In genomic region chr3:127044996-127045395, GRCh38 we compare ENCODE assay signal across 10 cellular contexts.
A peak's percentile ranks its signal among the peaks of the same experiment; 100 is the strongest.
DNase-seq lines count a peak whose midpoint lies in the region; ATAC-seq, FAIRE-seq and TF ChIP-seq lines count a peak whose summit lies in the region.
"Had no signal": no experiment of that assay in that cellular context is flagged by ENCODE, and none has a peak within 500 bp of the region (broad histone marks: within the 10 kb centered on the region; RNA-seq: fewer than 3 reads in every experiment).

No MANE protein-coding gene starts in this region.

- H2AFZ ChIP-seq in HepG2 (ENCODE audit: low read length), result no peak overlapping the region

- ATAC-seq in HepG2 (peak; percentile 67), GM18868 (IDR thresholded peaks at IDR 0.05; ENCODE audit: unreplicated experiment) (no peak)

- TF ChIP-seq EP300 in HepG2 (IDR thresholded peaks at IDR 0.05; ENCODE audit: low read depth in 2 of 2, low read length in 2 of 2) (no peak), HepG2 (CRISPR knock-in tag; IDR thresholded peaks at IDR 0.05; ENCODE audit: borderline replicate concordance) (no peak)

- H3K27ac ChIP-seq in WERI-Rb-1, result peak overlapping the region; percentile 57
- H3K27ac ChIP-seq in HepG2 (ENCODE audit: extremely low read length, insufficient read depth, low read length), result no peak overlapping the region

- intact Hi-C loops in HepG2 (cut with micrococcal nuclease; ENCODE audit: unreplicated experiment), result loop anchor here (5.0 kb wide), 1 partner anchor 412 kb away; no protein-coding TSS in a partner anchor

- H3K9ac ChIP-seq in HepG2 (ENCODE audit: insufficient read depth, low read depth, low read length), result no peak overlapping the region

- no peak for FAIRE-seq in D721Med (lab: Jason Lieb, UNC)
- no peak for FAIRE-seq in HepG2 (lab: Jason Lieb, UNC)
- FAIRE-seq in GM12891 (lab: Jason Lieb, UNC), result no peak
- FAIRE-seq: TTC549 had no signal

- H3K4me2 ChIP-seq in HepG2 (ENCODE audit: low read depth, low read length), result no peak overlapping the region

- in situ Hi-C loops in HepG2 (cut with HindIII; ENCODE audit: extremely low pct_ligation_motif_present, low pct_unique_long_range_greater_than_20kb), result no loop called here

- no peaks in the 10 kb centered on the region for H3K36me3 ChIP-seq in WERI-Rb-1
- no peaks in the 10 kb centered on the region for H3K36me3 ChIP-seq in HepG2 (replicated peaks in 1 of 2; ENCODE audit: control insufficient read depth in 1 of 2, insufficient read depth in 2 of 2, low read length in 2 of 2)

- 11% methylated on average over 3 of the region's 4 CpGs for WGBS in HepG2 (ENCODE audit: low lambda C conversion rate)

- TF ChIP-seq RAD21 in HepG2 (CRISPR knock-in tag; IDR thresholded peaks at IDR 0.05), result no peak

- H3K27me3 ChIP-seq in WERI-Rb-1 (ENCODE audit: insufficient read depth, low read depth, severe bottlenecking) (no peaks in the 10 kb centered on the region), HepG2 (ENCODE audit: control insufficient read depth in 1 of 2, insufficient read depth in 2 of 2, low read length in 2 of 2) (peaks cover 11 to 21% of the 10 kb centered on the region in 2 experiments)

- peak; percentile 49 for DNase-seq in D721Med (ENCODE audit: insufficient read length, low spot score)
- DNase-seq in NAMALWA (ENCODE audit: low spot score), result peak; percentile 17
- DNase-seq in WERI-Rb-1, result peak; percentile 78
- no peak for DNase-seq in HepG2 (ENCODE audit: low spot score)
- DNase-seq in H4 (ENCODE audit: low spot score), result no peak
- DNase-seq in putamen (ENCODE audit: low spot score), result no peak
- DNase-seq in GM12891 (ENCODE audit: insufficient read length, low spot score), result no peak
- DNase-seq: immature natural killer cell had no signal

- H3K9me3 ChIP-seq in WERI-Rb-1 (ENCODE audit: severe bottlenecking) (peaks cover 7% of the 10 kb centered on the region), HepG2 (ENCODE audit: low read length) (no peaks in the 10 kb centered on the region)

- no peaks in the 10 kb centered on the region for H3K79me2 ChIP-seq in HepG2 (ENCODE audit: insufficient read depth, low read length)

- BruUV-seq in HepG2 (replicated peaks; lab: Mats Ljungman, UMichigan), result no TSS peak

- TF ChIP-seq CTCF in D721Med (IDR thresholded peaks at IDR 0.05; ENCODE audit: insufficient read depth, missing control alignments) (no peak), WERI-Rb-1 (IDR thresholded peaks at IDR 0.05; ENCODE audit: low read depth, low read length) (no peak), HepG2 (CRISPR knock-in tag; IDR thresholded peaks at IDR 0.05) (no peak)

- no peak for TF ChIP-seq POLR2A in HepG2 (IDR thresholded peaks at IDR 0.05; ENCODE audit: insufficient read depth in 1 of 2, low read depth in 2 of 2, low read length in 2 of 2)
- no peak for TF ChIP-seq POLR2A in GM12891 (IDR thresholded peaks at IDR 0.05; ENCODE audit: low read depth, low read length)

- H3K4me1 ChIP-seq in HepG2 (ENCODE audit: insufficient read depth, low read length), result no peaks in the 10 kb centered on the region

- H3K4me3 ChIP-seq in WERI-Rb-1 (ENCODE audit: low read depth, low read length), result peak overlapping the region; percentile 34
- no peak overlapping the region for H3K4me3 ChIP-seq in HepG2 (replicated peaks in 1 of 3; ENCODE audit: insufficient read depth in 1 of 3, low read depth in 2 of 3, low read length in 3 of 3)

- CTCF ChIA-PET in HepG2 (lab: Yijun Ruan, JAX; ENCODE audit: low intra/inter-chr PET ratio, low total read pairs), result no interaction called here

- POLR2A ChIA-PET in HepG2 (lab: Yijun Ruan, JAX), result no interaction called here

- no peaks in the 10 kb centered on the region for H4K20me1 ChIP-seq in HepG2 (ENCODE audit: insufficient read depth, low read length)

TF ChIP-seq in HepG2, 621 proteins besides CTCF, POLR2A, EP300 and RAD21 (continues in another document):
- TF ChIP-seq ZNF609 (CRISPR knock-in tag; IDR thresholded peaks at IDR 0.05; ENCODE audit: borderline replicate concordance) (no peak), CENPBD1 (CRISPR knock-in tag; IDR thresholded peaks at IDR 0.05; ENCODE audit: borderline replicate concordance, low read depth) (no peak), JDP2 (CRISPR knock-in tag; IDR thresholded peaks at IDR 0.05; ENCODE audit: borderline replicate concordance) (no peak), ZFP36L2 (CRISPR knock-in tag; IDR thresholded peaks at IDR 0.05) (no peak), HNRNPUL1 (IDR thresholded peaks at IDR 0.05; ENCODE audit: low read depth, low read length) (no peak), KAT7 (CRISPR knock-in tag; IDR thresholded peaks at IDR 0.05; ENCODE audit: borderline replicate concordance) (no peak)

TF ChIP-seq in GM12891, 5 proteins besides CTCF, POLR2A, EP300 and RAD21:
- TF ChIP-seq TAF1 (IDR thresholded peaks at IDR 0.05; ENCODE audit: low read depth, low read length) (no peak), POU2F2 (IDR thresholded peaks at IDR 0.05; ENCODE audit: low read depth, low read length) (no peak), PAX5 (IDR thresholded peaks at IDR 0.05; ENCODE audit: insufficient read depth, low read length, severe bottlenecking) (no peak), SPI1 (IDR thresholded peaks at IDR 0.05; ENCODE audit: low read depth, low read length) (no peak), POLR2AphosphoS5 (IDR thresholded peaks at IDR 0.05; ENCODE audit: low read depth, low read length) (no peak)

Comparison
In these comparisons a context has a peak if more than half of its experiments do, and no peak if none do; other contexts are left out.
1. DNase-seq: peak in D721Med (single experiment), NAMALWA (single experiment) and WERI-Rb-1 (single experiment); none in HepG2 (single experiment), H4 (single experiment), putamen (single experiment) and GM12891 (single experiment).